ENCODE assay signal across 11 cellular contexts in genomic region chr1:174165471-174166137, GRCh38. TPM values are rescaled to one million over a fixed set of nuclear protein-coding genes. Genes with fewer than 3 reads are reported as not detected.
A peak's percentile ranks its signal among the peaks of the same experiment; 100 is the strongest.
DNase-seq lines count a peak whose midpoint lies in the region; ATAC-seq and TF ChIP-seq lines count a peak whose summit lies in the region.
"Had no signal": no experiment of that assay in that cellular context is flagged by ENCODE, and none has a peak within 500 bp of the region (broad histone marks: within the 10 kb centered on the region; RNA-seq: fewer than 3 reads in every experiment).

No MANE protein-coding gene starts in this region.

- no peak for TF ChIP-seq CTCF in heart left ventricle (IDR thresholded peaks at IDR 0.05)
- no peak for TF ChIP-seq CTCF in thyroid gland (IDR thresholded peaks at IDR 0.05)

- no peak overlapping the region for H3K4me3 Mint-ChIP-seq in activated CD4-positive, alpha-beta memory T cell treated with anti-CD3 and anti-CD28 coated beads, Interleukin-2, amount 10 ng/mL, durations not matched to agents 7 days and 5 days
- no peak overlapping the region for H3K4me3 Mint-ChIP-seq in activated CD4-positive, alpha-beta memory T cell treated with anti-CD3 and anti-CD28 coated beads for 36 hours
- H3K4me3 Mint-ChIP-seq: activated naive CD4-positive, alpha-beta T cell treated with anti-CD3 and anti-CD28 coated beads for 36 hours; nephron had no signal

- peak overlapping the region; percentile 38 to 87 (median 74) for H3K27ac ChIP-seq in heart left ventricle
- H3K27ac ChIP-seq in thyroid gland = no peak overlapping the region

- no peaks in the 10 kb centered on the region for H3K9me3 ChIP-seq in heart left ventricle
- H3K9me3 ChIP-seq in thyroid gland = no peaks in the 10 kb centered on the region

- DNase-seq in activated CD4-positive, alpha-beta memory T cell treated with anti-CD3 and anti-CD28 coated beads, Interleukin-2, amount 10 ng/mL, durations not matched to agents 7 days and 5 days = no peak
- no peak for DNase-seq in activated CD4-positive, alpha-beta memory T cell treated with anti-CD3 and anti-CD28 coated beads for 36 hours
- peak; percentile 78 for DNase-seq in RPMI8226
- DNase-seq in heart left ventricle = peak in 1 of 5 donors; percentile 51
- DNase-seq in thyroid gland = peak; percentile 19 to 37
- DNase-seq in NCI-H2029 treated with DMSO at 0.1 percent for 48 hours (lab: John Stamatoyannopoulos, UW) = no peak
- DNase-seq in activated gamma-delta T cell (lab: John Stamatoyannopoulos, UW) = no peak
- DNase-seq: activated naive CD4-positive, alpha-beta T cell treated with anti-CD3 and anti-CD28 coated beads for 36 hours; NCI-H1105 treated with DMSO at 0.1 percent for 48 hours had no signal

- intact Hi-C loops in activated CD4-positive, alpha-beta memory T cell treated with anti-CD3 and anti-CD28 coated beads for 36 hours (cut with micrococcal nuclease) = no loop called here
- intact Hi-C loops in heart left ventricle (cut with DNase I) (loop anchor here in 2 of 10 donors (5.0 to 10.0 kb wide), 2 partner anchors 42 to 51 kb away; no protein-coding TSS in a partner anchor), thyroid gland (cut with DNase I) (no loop called here)

- POLR2A ChIA-PET in activated CD4-positive, alpha-beta memory T cell treated with anti-CD3 and anti-CD28 coated beads, Interleukin-2, amount 10 ng/mL, durations not matched to agents 7 days and 5 days (lab: Charles Lee) = interaction anchor here (1.0 to 1.7 kb wide), 4 partner anchors 9 to 39 kb away, joined by 5 to 6 read pairs (median 5); no protein-coding TSS in a partner anchor
- POLR2A ChIA-PET in activated CD4-positive, alpha-beta memory T cell treated with anti-CD3 and anti-CD28 coated beads for 36 hours (lab: Charles Lee) = interaction anchor here (1.4 to 1.7 kb wide), 2 partner anchors 9 to 39 kb away, joined by 6 read pairs; no protein-coding TSS in a partner anchor

- H3K27ac Mint-ChIP-seq in activated CD4-positive, alpha-beta memory T cell treated with anti-CD3 and anti-CD28 coated beads, Interleukin-2, amount 10 ng/mL, durations not matched to agents 7 days and 5 days = peak overlapping the region; percentile 1
- H3K27ac Mint-ChIP-seq in activated CD4-positive, alpha-beta memory T cell treated with anti-CD3 and anti-CD28 coated beads for 36 hours = no peak overlapping the region
- H3K27ac Mint-ChIP-seq: activated naive CD4-positive, alpha-beta T cell treated with anti-CD3 and anti-CD28 coated beads for 36 hours had no signal

- H3K4me1 Mint-ChIP-seq in activated CD4-positive, alpha-beta memory T cell treated with anti-CD3 and anti-CD28 coated beads, Interleukin-2, amount 10 ng/mL, durations not matched to agents 7 days and 5 days = peaks cover 50% of the 10 kb centered on the region
- H3K4me1 Mint-ChIP-seq in activated CD4-positive, alpha-beta memory T cell treated with anti-CD3 and anti-CD28 coated beads for 36 hours (ENCODE audit: low read depth) = peaks cover 64% of the 10 kb centered on the region

- peak in 2 of 4 donors; percentile 63 to 65 for ATAC-seq in heart left ventricle
- no peak for ATAC-seq in GM21528 (IDR thresholded peaks at IDR 0.05; ENCODE audit: low FRiP score, unreplicated experiment)

- H3K9me3 Mint-ChIP-seq in activated CD4-positive, alpha-beta memory T cell treated with anti-CD3 and anti-CD28 coated beads, Interleukin-2, amount 10 ng/mL, durations not matched to agents 7 days and 5 days = no peaks in the 10 kb centered on the region
- H3K9me3 Mint-ChIP-seq in activated CD4-positive, alpha-beta memory T cell treated with anti-CD3 and anti-CD28 coated beads for 36 hours = no peaks in the 10 kb centered on the region
- H3K9me3 Mint-ChIP-seq: activated naive CD4-positive, alpha-beta T cell treated with anti-CD3 and anti-CD28 coated beads for 36 hours; nephron had no signal

- CTCF ChIA-PET in activated CD4-positive, alpha-beta memory T cell treated with anti-CD3 and anti-CD28 coated beads, Interleukin-2, amount 10 ng/mL, durations not matched to agents 7 days and 5 days (lab: Charles Lee) = interaction anchor here (1.2 kb wide), 1 partner anchor 52 kb away, joined by 5 read pairs; no protein-coding TSS in a partner anchor
- CTCF ChIA-PET in activated CD4-positive, alpha-beta memory T cell treated with anti-CD3 and anti-CD28 coated beads for 36 hours (lab: Charles Lee) = interaction anchor here (1.2 to 1.4 kb wide), 2 partner anchors 25 to 52 kb away, joined by 3 to 4 read pairs; no protein-coding TSS in a partner anchor

- H3K36me3 Mint-ChIP-seq in activated CD4-positive, alpha-beta memory T cell treated with anti-CD3 and anti-CD28 coated beads, Interleukin-2, amount 10 ng/mL, durations not matched to agents 7 days and 5 days (ENCODE audit: low read depth) = peaks cover 43% of the 10 kb centered on the region
- H3K36me3 Mint-ChIP-seq in activated CD4-positive, alpha-beta memory T cell treated with anti-CD3 and anti-CD28 coated beads for 36 hours = peaks cover 16% of the 10 kb centered on the region

- no peaks in the 10 kb centered on the region for H3K27me3 Mint-ChIP-seq in activated CD4-positive, alpha-beta memory T cell treated with anti-CD3 and anti-CD28 coated beads, Interleukin-2, amount 10 ng/mL, durations not matched to agents 7 days and 5 days
- H3K27me3 Mint-ChIP-seq in activated CD4-positive, alpha-beta memory T cell treated with anti-CD3 and anti-CD28 coated beads for 36 hours = no peaks in the 10 kb centered on the region

- H3K36me3 ChIP-seq in heart left ventricle = no peaks in the 10 kb centered on the region
- H3K36me3 ChIP-seq in thyroid gland = no peaks in the 10 kb centered on the region

- H3K4me1 ChIP-seq in heart left ventricle (peaks cover 0 to 62% (median 36%) of the 10 kb centered on the region in 12 donors), thyroid gland (peaks cover 22 to 24% of the 10 kb centered on the region in 2 donors)

- no peak overlapping the region for H3K4me3 ChIP-seq in heart left ventricle
- no peak overlapping the region for H3K4me3 ChIP-seq in thyroid gland (replicated peaks in 1 of 3)

- TF ChIP-seq POLR2A in heart left ventricle (IDR thresholded peaks at IDR 0.05) (no peak), thyroid gland (IDR thresholded peaks at IDR 0.05) (no peak)

- H3K27me3 ChIP-seq in heart left ventricle = no peaks in the 10 kb centered on the region
- no peaks in the 10 kb centered on the region for H3K27me3 ChIP-seq in thyroid gland

- WGBS in heart left ventricle, 4 donors = 83 to 85% (median 84%) methylated on average over 6 of the region's 6 CpGs
- WGBS in thyroid gland, 2 donors = 88 to 96% methylated on average over 6 of the region's 6 CpGs

RNA-seq across cellular contexts. Expression of gene RABGAP1L, which starts 6.3 kb away (rescaled TPM):
- total RNA-seq in activated CD4-positive, alpha-beta memory T cell treated with anti-CD3 and anti-CD28 coated beads, Interleukin-2, amount 10 ng/mL, durations not matched to agents 7 days and 5 days = 10 to 100 TPM; 76.8 to 80.5 TPM
- total RNA-seq in activated CD4-positive, alpha-beta memory T cell treated with anti-CD3 and anti-CD28 coated beads for 36 hours = 10 to 100 TPM; 30.5 to 30.9 TPM
- total RNA-seq in heart left ventricle = 100 to 1,000 TPM in 4 of 9 donors, 10 to 100 TPM in 5; 66.8 to 195 (median 98.4) TPM
- 100 to 1,000 TPM in 1 of 2 donors, 10 to 100 TPM in 1; 18.6 to 129 TPM for polyA plus RNA-seq in heart left ventricle
- 100 to 1,000 TPM in 1 of 4 donors, 10 to 100 TPM in 3; 70.5 to 100 (median 92.6) TPM for total RNA-seq in thyroid gland

Comparison
In these comparisons a context has a peak if more than half of its experiments do, and no peak if none do; other contexts are left out.
1. DNase-seq: peak in RPMI8226 (single experiment) and thyroid gland (2 of 2); none in activated CD4-positive, alpha-beta memory T cell treated with anti-CD3 and anti-CD28 coated beads, Interleukin-2, amount 10 ng/mL, durations not matched to agents 7 days and 5 days (single experiment), activated CD4-positive, alpha-beta memory T cell treated with anti-CD3 and anti-CD28 coated beads for 36 hours (single experiment), NCI-H2029 treated with DMSO at 0.1 percent for 48 hours (single experiment) and activated gamma-delta T cell (single experiment).
2. H3K27ac ChIP-seq: peak in heart left ventricle (12 of 12); none in thyroid gland (0 of 3).